1 cellular context compared by ENCODE assay signal in genomic region chr3:23823620-23824019, GRCh38.
TF ChIP-seq lines count a peak whose summit lies in the region.

No MANE protein-coding gene starts in this region.

TF ChIP-seq in HEK293, 187 proteins besides CTCF, POLR2A, EP300 and RAD21 (continued from another document):
- TF ChIP-seq INSM2 (tag by site-specific recombination; IDR thresholded peaks at IDR 0.05): no peak
- no peak for TF ChIP-seq ZNF560 (tag by site-specific recombination; IDR thresholded peaks at IDR 0.05; ENCODE audit: borderline replicate concordance)
- TF ChIP-seq ZBTB20 (tag by site-specific recombination; IDR thresholded peaks at IDR 0.05): no peak
